In genomic region chr18:65768379-65768778, GRCh38 we compare ENCODE assay signal across 1 cellular context.
TF ChIP-seq lines count a peak whose summit lies in the region.

No MANE protein-coding gene starts in this region.

TF ChIP-seq in HEK293, 187 proteins besides CTCF, POLR2A, EP300 and RAD21 (continued from another document and continues in another):
- TF ChIP-seq ZNF394 (tag by site-specific recombination; IDR thresholded peaks at IDR 0.05; ENCODE audit: borderline replicate concordance) (no peak; the same call in 1 of the 2 replicates), ZNF580 (tag by site-specific recombination; IDR thresholded peaks at IDR 0.05) (peak; percentile 90), ZNF623 (tag by site-specific recombination; IDR thresholded peaks at IDR 0.05) (no peak), GLIS1 (tag by site-specific recombination; IDR thresholded peaks at IDR 0.05) (no peak), AEBP2 (tag by site-specific recombination; IDR thresholded peaks at IDR 0.05; ENCODE audit: borderline replicate concordance) (no peak), ZNF350 (tag by site-specific recombination; IDR thresholded peaks at IDR 0.05) (no peak), ZNF335 (tag by site-specific recombination; conservative IDR thresholded peaks at IDR 0.05) (peak; percentile 39; the same call in 1 of the 2 replicates), ZEB2 (tag by site-specific recombination; IDR thresholded peaks at IDR 0.05) (peak; percentile 88), ZNF768 (tag by site-specific recombination; IDR thresholded peaks at IDR 0.05) (no peak), ZNF777 (tag by site-specific recombination; IDR thresholded peaks at IDR 0.05; ENCODE audit: borderline replicate concordance) (no peak), ZNF404 (tag by site-specific recombination; IDR thresholded peaks at IDR 0.05) (no peak), PATZ1 (tag by site-specific recombination; IDR thresholded peaks at IDR 0.05) (no peak), ZNF169 (tag by site-specific recombination; IDR thresholded peaks at IDR 0.05) (no peak), ZNF433 (tag by site-specific recombination; IDR thresholded peaks at IDR 0.05; ENCODE audit: low read depth) (no peak), ZBTB20 (tag by site-specific recombination; IDR thresholded peaks at IDR 0.05) (no peak), ZNF37A (tag by site-specific recombination; IDR thresholded peaks at IDR 0.05) (no peak), YY2 (tag by site-specific recombination; IDR thresholded peaks at IDR 0.05) (no peak), ZBTB48 (tag by site-specific recombination; IDR thresholded peaks at IDR 0.05) (no peak), KLF8 (tag by site-specific recombination; IDR thresholded peaks at IDR 0.05) (peak; percentile 58), GLIS2 (tag by site-specific recombination; IDR thresholded peaks at IDR 0.05) (no peak), ZNF707 (tag by site-specific recombination; IDR thresholded peaks at IDR 0.05) (no peak), ZNF112 (tag by site-specific recombination; IDR thresholded peaks at IDR 0.05) (no peak), ZNF473 (tag by site-specific recombination; IDR thresholded peaks at IDR 0.05) (no peak), ZNF501 (tag by site-specific recombination; IDR thresholded peaks at IDR 0.05) (peak; percentile 60; the same call in 1 of the 2 replicates), SP3 (tag by site-specific recombination; IDR thresholded peaks at IDR 0.05) (no peak), ZBTB21 (tag by site-specific recombination; IDR thresholded peaks at IDR 0.05) (no peak), ZNF341 (tag by site-specific recombination; IDR thresholded peaks at IDR 0.05; ENCODE audit: low read depth) (no peak), ZNF148 (tag by site-specific recombination; IDR thresholded peaks at IDR 0.05; ENCODE audit: borderline replicate concordance) (no peak), ZNF621 (tag by site-specific recombination; IDR thresholded peaks at IDR 0.05) (no peak), EGR2 (tag by site-specific recombination; IDR thresholded peaks at IDR 0.05; ENCODE audit: low read depth) (no peak), ZNF449 (tag by site-specific recombination; IDR thresholded peaks at IDR 0.05) (no peak), ZNF488 (tag by site-specific recombination; IDR thresholded peaks at IDR 0.05) (no peak), INSM2 (tag by site-specific recombination; IDR thresholded peaks at IDR 0.05) (peak; percentile 58; the same call in 1 of the 2 replicates), ZNF549 (tag by site-specific recombination; IDR thresholded peaks at IDR 0.05) (no peak), ZNF426 (tag by site-specific recombination; IDR thresholded peaks at IDR 0.05) (no peak), ZSCAN5A (tag by site-specific recombination; IDR thresholded peaks at IDR 0.05) (no peak), ZNF24 (tag by site-specific recombination; IDR thresholded peaks at IDR 0.05) (0 out of 2 replicates have a peak, but pooled peaks have one; percentile 25), TCF7L2 (IDR thresholded peaks at IDR 0.05; ENCODE audit: borderline replicate concordance, low read depth, low read length) (no peak), ZNF239 (tag by site-specific recombination; IDR thresholded peaks at IDR 0.05) (0 out of 2 replicates have a peak, but pooled peaks have one; percentile 44), ZXDB (tag by site-specific recombination; IDR thresholded peaks at IDR 0.05) (peak; percentile 86), ZNF174 (tag by site-specific recombination; IDR thresholded peaks at IDR 0.05) (no peak), ZNF600 (tag by site-specific recombination; IDR thresholded peaks at IDR 0.05) (no peak), ZBTB17 (tag by site-specific recombination; IDR thresholded peaks at IDR 0.05) (no peak), KLF16 (tag by site-specific recombination; IDR thresholded peaks at IDR 0.05) (no peak), ZNF274 (IDR thresholded peaks at IDR 0.05; ENCODE audit: low read length) (no peak), ZNF274 (tag by site-specific recombination; IDR thresholded peaks at IDR 0.05; ENCODE audit: borderline replicate concordance) (no peak), ZNF354C (tag by site-specific recombination; IDR thresholded peaks at IDR 0.05; ENCODE audit: borderline replicate concordance, low read depth) (no peak)
- TF ChIP-seq, protein P1, sequence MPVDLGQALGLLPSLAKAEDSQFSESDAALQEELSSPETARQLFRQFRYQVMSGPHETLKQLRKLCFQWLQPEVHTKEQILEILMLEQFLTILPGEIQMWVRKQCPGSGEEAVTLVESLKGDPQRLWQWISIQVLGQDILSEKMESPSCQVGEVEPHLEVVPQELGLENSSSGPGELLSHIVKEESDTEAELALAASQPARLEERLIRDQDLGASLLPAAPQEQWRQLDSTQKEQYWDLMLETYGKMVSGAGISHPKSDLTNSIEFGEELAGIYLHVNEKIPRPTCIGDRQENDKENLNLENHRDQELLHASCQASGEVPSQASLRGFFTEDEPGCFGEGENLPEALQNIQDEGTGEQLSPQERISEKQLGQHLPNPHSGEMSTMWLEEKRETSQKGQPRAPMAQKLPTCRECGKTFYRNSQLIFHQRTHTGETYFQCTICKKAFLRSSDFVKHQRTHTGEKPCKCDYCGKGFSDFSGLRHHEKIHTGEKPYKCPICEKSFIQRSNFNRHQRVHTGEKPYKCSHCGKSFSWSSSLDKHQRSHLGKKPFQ (tag by site-specific recombination; IDR thresholded peaks at IDR 0.05): no peak
- TF ChIP-seq, protein P2, sequence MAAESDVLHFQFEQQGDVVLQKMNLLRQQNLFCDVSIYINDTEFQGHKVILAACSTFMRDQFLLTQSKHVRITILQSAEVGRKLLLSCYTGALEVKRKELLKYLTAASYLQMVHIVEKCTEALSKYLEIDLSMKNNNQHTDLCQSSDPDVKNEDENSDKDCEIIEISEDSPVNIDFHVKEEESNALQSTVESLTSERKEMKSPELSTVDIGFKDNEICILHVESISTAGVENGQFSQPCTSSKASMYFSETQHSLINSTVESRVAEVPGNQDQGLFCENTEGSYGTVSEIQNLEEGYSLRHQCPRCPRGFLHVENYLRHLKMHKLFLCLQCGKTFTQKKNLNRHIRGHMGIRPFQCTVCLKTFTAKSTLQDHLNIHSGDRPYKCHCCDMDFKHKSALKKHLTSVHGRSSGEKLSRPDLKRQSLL (tag by site-specific recombination; IDR thresholded peaks at IDR 0.05): no peak
